In genomic region chr7:123070702-123071286, GRCh38 we compare ENCODE assay signal across 11 cellular contexts.
DNase-seq lines count a peak whose midpoint lies in the region; ATAC-seq and TF ChIP-seq lines count a peak whose summit lies in the region.
"Had no signal": no experiment of that assay in that cellular context is flagged by ENCODE, and none has a peak within 500 bp of the region (broad histone marks: within the 10 kb centered on the region; RNA-seq: fewer than 3 reads in every experiment).

No MANE protein-coding gene starts in this region.

- H3K36me3 ChIP-seq in RWPE2 (ENCODE audit: low read depth): no peaks in the 10 kb centered on the region
- H3K36me3 ChIP-seq: sigmoid colon, upper lobe of left lung had no signal

- peak; percentile 3 for DNase-seq in ELR (ENCODE audit: low read depth)
- DNase-seq in HFFc6: no peak
- no peak for DNase-seq in RWPE2 (ENCODE audit: low spot score)
- peak; percentile 21 for DNase-seq in kidney tubule cell (ENCODE audit: low spot score)
- DNase-seq in kidney glomerular epithelial cell (lab: John Stamatoyannopoulos, UW): no peak
- DNase-seq in activated T-helper 2 cell treated with anti-CD3 and anti-CD28 coated beads, Interferon-gamma antibody, Interleukin-2, Interleukin-4, amounts not matched to agents 10 μg/mL and 5 μg/mL and 100 μg/mL, durations not matched to agents 14 hours and 24 hours and 36 hours (ENCODE audit: low spot score): no peak
- DNase-seq in activated CD8-positive, alpha-beta T cell treated with anti-CD3 and anti-CD28 coated beads, Interleukin-2, amount 10 ng/mL, durations not matched to agents 7 days and 5 days: no peak
- DNase-seq: MV-4-11, sigmoid colon, upper lobe of left lung had no signal

- CTCF ChIA-PET in activated CD8-positive, alpha-beta T cell treated with anti-CD3 and anti-CD28 coated beads, Interleukin-2, amount 10 ng/mL, durations not matched to agents 7 days and 5 days (lab: Charles Lee): no interaction called here

- H3K27ac ChIP-seq in RWPE2 (ENCODE audit: poor library complexity, severe bottlenecking): no peak overlapping the region
- H3K27ac ChIP-seq: sigmoid colon, upper lobe of left lung had no signal

- H3K4me1 Mint-ChIP-seq in HFFc6 (ENCODE audit: low read depth): no peaks in the 10 kb centered on the region
- no peaks in the 10 kb centered on the region for H3K4me1 Mint-ChIP-seq in activated T-helper 2 cell treated with anti-CD3 and anti-CD28 coated beads, Interferon-gamma antibody, Interleukin-2, Interleukin-4, amounts not matched to agents 10 μg/mL and 5 μg/mL and 100 μg/mL, durations not matched to agents 14 hours and 24 hours and 36 hours (ENCODE audit: low read depth)
- H3K4me1 Mint-ChIP-seq in activated CD8-positive, alpha-beta T cell treated with anti-CD3 and anti-CD28 coated beads, Interleukin-2, amount 10 ng/mL, durations not matched to agents 7 days and 5 days (ENCODE audit: low read depth): no peaks in the 10 kb centered on the region

- no peaks in the 10 kb centered on the region for H3K9me3 ChIP-seq in RWPE2 (ENCODE audit: severe bottlenecking)
- H3K9me3 ChIP-seq: sigmoid colon, upper lobe of left lung had no signal

- H3K4me1 ChIP-seq in RWPE2 (ENCODE audit: insufficient read depth, poor library complexity, severe bottlenecking): no peaks in the 10 kb centered on the region
- H3K4me1 ChIP-seq: sigmoid colon, upper lobe of left lung had no signal

- no peak for ATAC-seq in RWPE2 (ENCODE audit: low read depth)
- no peak for ATAC-seq in activated CD8-positive, alpha-beta T cell treated with anti-CD3 and anti-CD28 coated beads, Interleukin-2, amount 10 ng/mL, durations not matched to agents 7 days and 5 days
- no peak for ATAC-seq in HG02870 (IDR thresholded peaks at IDR 0.05; ENCODE audit: unreplicated experiment)

- H3K27ac Mint-ChIP-seq in HFFc6: no peak overlapping the region
- H3K27ac Mint-ChIP-seq in activated T-helper 2 cell treated with anti-CD3 and anti-CD28 coated beads, Interferon-gamma antibody, Interleukin-2, Interleukin-4, amounts not matched to agents 10 μg/mL and 5 μg/mL and 100 μg/mL, durations not matched to agents 14 hours and 24 hours and 36 hours: no peak overlapping the region
- H3K27ac Mint-ChIP-seq in activated CD8-positive, alpha-beta T cell treated with anti-CD3 and anti-CD28 coated beads, Interleukin-2, amount 10 ng/mL, durations not matched to agents 7 days and 5 days: no peak overlapping the region

- POLR2A ChIA-PET in activated CD8-positive, alpha-beta T cell treated with anti-CD3 and anti-CD28 coated beads, Interleukin-2, amount 10 ng/mL, durations not matched to agents 7 days and 5 days (lab: Charles Lee): no interaction called here

- peaks cover 42% of the 10 kb centered on the region for H3K9me3 Mint-ChIP-seq in HFFc6
- no peaks in the 10 kb centered on the region for H3K9me3 Mint-ChIP-seq in activated T-helper 2 cell treated with anti-CD3 and anti-CD28 coated beads, Interferon-gamma antibody, Interleukin-2, Interleukin-4, amounts not matched to agents 10 μg/mL and 5 μg/mL and 100 μg/mL, durations not matched to agents 14 hours and 24 hours and 36 hours
- H3K9me3 Mint-ChIP-seq in activated CD8-positive, alpha-beta T cell treated with anti-CD3 and anti-CD28 coated beads, Interleukin-2, amount 10 ng/mL, durations not matched to agents 7 days and 5 days (ENCODE audit: insufficient read depth): no peaks in the 10 kb centered on the region

- no peaks in the 10 kb centered on the region for H3K27me3 ChIP-seq in RWPE2 (ENCODE audit: insufficient read depth, poor library complexity, severe bottlenecking)
- H3K27me3 ChIP-seq: sigmoid colon, upper lobe of left lung had no signal

- intact Hi-C loops in activated T-helper 2 cell treated with anti-CD3 and anti-CD28 coated beads, Interferon-gamma antibody, Interleukin-2, Interleukin-4, amounts not matched to agents 10 μg/mL and 5 μg/mL and 100 μg/mL, durations not matched to agents 14 hours and 24 hours and 36 hours (cut with micrococcal nuclease): no loop called here

- H3K4me3 Mint-ChIP-seq in HFFc6: no peak overlapping the region
- no peak overlapping the region for H3K4me3 Mint-ChIP-seq in activated T-helper 2 cell treated with anti-CD3 and anti-CD28 coated beads, Interferon-gamma antibody, Interleukin-2, Interleukin-4, amounts not matched to agents 10 μg/mL and 5 μg/mL and 100 μg/mL, durations not matched to agents 14 hours and 24 hours and 36 hours (ENCODE audit: low read depth)
- no peak overlapping the region for H3K4me3 Mint-ChIP-seq in activated CD8-positive, alpha-beta T cell treated with anti-CD3 and anti-CD28 coated beads, Interleukin-2, amount 10 ng/mL, durations not matched to agents 7 days and 5 days

- no peaks in the 10 kb centered on the region for H3K36me3 Mint-ChIP-seq in HFFc6 (ENCODE audit: low read depth)
- no peaks in the 10 kb centered on the region for H3K36me3 Mint-ChIP-seq in activated T-helper 2 cell treated with anti-CD3 and anti-CD28 coated beads, Interferon-gamma antibody, Interleukin-2, Interleukin-4, amounts not matched to agents 10 μg/mL and 5 μg/mL and 100 μg/mL, durations not matched to agents 14 hours and 24 hours and 36 hours (ENCODE audit: low read depth)
- no peaks in the 10 kb centered on the region for H3K36me3 Mint-ChIP-seq in activated CD8-positive, alpha-beta T cell treated with anti-CD3 and anti-CD28 coated beads, Interleukin-2, amount 10 ng/mL, durations not matched to agents 7 days and 5 days (ENCODE audit: low read depth)

- H3K27me3 Mint-ChIP-seq in HFFc6 (ENCODE audit: insufficient read depth): no peaks in the 10 kb centered on the region; the same call in 1 of the 2 replicates
- no peaks in the 10 kb centered on the region for H3K27me3 Mint-ChIP-seq in activated T-helper 2 cell treated with anti-CD3 and anti-CD28 coated beads, Interferon-gamma antibody, Interleukin-2, Interleukin-4, amounts not matched to agents 10 μg/mL and 5 μg/mL and 100 μg/mL, durations not matched to agents 14 hours and 24 hours and 36 hours (ENCODE audit: low read depth)
- no peaks in the 10 kb centered on the region for H3K27me3 Mint-ChIP-seq in activated CD8-positive, alpha-beta T cell treated with anti-CD3 and anti-CD28 coated beads, Interleukin-2, amount 10 ng/mL, durations not matched to agents 7 days and 5 days (ENCODE audit: low read depth)

- TF ChIP-seq CTCF in HFFc6 (IDR thresholded peaks at IDR 0.05) (peak; percentile 40; the same call in 1 of the 2 replicates), RWPE2 (IDR thresholded peaks at IDR 0.05; ENCODE audit: poor library complexity, severe bottlenecking) (peak; percentile 75)

- H3K4me3 ChIP-seq in RWPE2 (ENCODE audit: severe bottlenecking): no peak overlapping the region
- H3K4me3 ChIP-seq: sigmoid colon, upper lobe of left lung had no signal

Comparison
In these comparisons a context has a peak if more than half of its experiments do, and no peak if none do; other contexts are left out.
1. DNase-seq: peak in ELR (single experiment) and kidney tubule cell (single experiment); none in HFFc6 (single experiment), RWPE2 (single experiment), kidney glomerular epithelial cell (single experiment), activated T-helper 2 cell treated with anti-CD3 and anti-CD28 coated beads, Interferon-gamma antibody, Interleukin-2, Interleukin-4, amounts not matched to agents 10 μg/mL and 5 μg/mL and 100 μg/mL, durations not matched to agents 14 hours and 24 hours and 36 hours (single experiment) and activated CD8-positive, alpha-beta T cell treated with anti-CD3 and anti-CD28 coated beads, Interleukin-2, amount 10 ng/mL, durations not matched to agents 7 days and 5 days (single experiment).